21 cellular contexts compared by ENCODE assay signal in genomic region chr2:28563869-28564268, GRCh38.
DNase-seq lines count a peak whose midpoint lies in the region; ATAC-seq, FAIRE-seq and TF ChIP-seq lines count a peak whose summit lies in the region.
"Had no signal": no experiment of that assay in that cellular context is flagged by ENCODE, and none has a peak within 500 bp of the region (broad histone marks: within the 10 kb centered on the region; RNA-seq: fewer than 3 reads in every experiment).

No MANE protein-coding gene starts in this region.

- no peaks in the 10 kb centered on the region for H3K79me2 ChIP-seq in HepG2 (ENCODE audit: insufficient read depth, low read length)

- H3K4me3 ChIP-seq in HepG2 (replicated peaks in 1 of 3; ENCODE audit: insufficient read depth in 1 of 3, low read depth in 2 of 3, low read length in 3 of 3), result no peak overlapping the region
- H3K4me3 ChIP-seq in right lobe of liver, result no peak overlapping the region
- no peak overlapping the region for H3K4me3 ChIP-seq in mesenchymal stem cell (ENCODE audit: insufficient read depth in 1 of 2, low read depth in 1 of 2, low read length in 2 of 2)
- no peak overlapping the region for H3K4me3 ChIP-seq in upper lobe of right lung
- H3K4me3 ChIP-seq: A549, GM12878, GM23248 had no signal

- H3K9me3 ChIP-seq in HepG2 (ENCODE audit: low read length) (no peaks in the 10 kb centered on the region), right lobe of liver (no peaks in the 10 kb centered on the region), mesenchymal stem cell (ENCODE audit: control insufficient read depth, low read length) (no peaks in the 10 kb centered on the region), upper lobe of right lung (no peaks in the 10 kb centered on the region)
- H3K9me3 ChIP-seq: A549 had no signal

- H3K23ac ChIP-seq in mesenchymal stem cell (ENCODE audit: low read length in 2 of 2), result no peak overlapping the region

- no peak overlapping the region for H2BK5ac ChIP-seq in mesenchymal stem cell (ENCODE audit: low read depth, low read length, poor library complexity, severe bottlenecking)

- no TSS peak for BruUV-seq in HepG2 (replicated peaks; lab: Mats Ljungman, UMichigan)

- TF ChIP-seq POLR2A in HepG2 (IDR thresholded peaks at IDR 0.05; ENCODE audit: insufficient read depth in 1 of 2, low read depth in 2 of 2, low read length in 2 of 2), result no peak
- TF ChIP-seq POLR2A in right lobe of liver (IDR thresholded peaks at IDR 0.05), result no peak
- TF ChIP-seq POLR2A in H54 (IDR thresholded peaks at IDR 0.05; ENCODE audit: low read depth, low read length), result no peak

- no peak overlapping the region for H3K14ac ChIP-seq in mesenchymal stem cell (ENCODE audit: low read length in 2 of 2)

- TF ChIP-seq CTCF in HepG2 (CRISPR knock-in tag; IDR thresholded peaks at IDR 0.05) (no peak), right lobe of liver (IDR thresholded peaks at IDR 0.05) (no peak), upper lobe of right lung (IDR thresholded peaks at IDR 0.05) (no peak)

- in situ Hi-C loops in HepG2 (cut with HindIII; ENCODE audit: extremely low pct_ligation_motif_present, low pct_unique_long_range_greater_than_20kb), result no loop called here

- no peak for TF ChIP-seq RAD21 in HepG2 (CRISPR knock-in tag; IDR thresholded peaks at IDR 0.05)

- H3K4me1 ChIP-seq in HepG2 (ENCODE audit: insufficient read depth, low read length), result peaks cover 7% of the 10 kb centered on the region
- H3K4me1 ChIP-seq in right lobe of liver, result no peaks in the 10 kb centered on the region
- H3K4me1 ChIP-seq in mesenchymal stem cell (ENCODE audit: control insufficient read depth, insufficient read depth, low read depth, low read length), result peaks cover 1% of the 10 kb centered on the region
- no peaks in the 10 kb centered on the region for H3K4me1 ChIP-seq in upper lobe of right lung

- H2AK5ac ChIP-seq in mesenchymal stem cell (ENCODE audit: low read length, severe bottlenecking), result no peak overlapping the region

- no peak overlapping the region for H3K27ac ChIP-seq in HepG2 (ENCODE audit: extremely low read length, insufficient read depth, low read length)
- H3K27ac ChIP-seq in right lobe of liver, result no peak overlapping the region
- H3K27ac ChIP-seq in mesenchymal stem cell (ENCODE audit: low read length, poor library complexity, severe bottlenecking), result no peak overlapping the region
- no peak overlapping the region for H3K27ac ChIP-seq in upper lobe of right lung
- H3K27ac ChIP-seq: A549, GM23248 had no signal

- no peak overlapping the region for H2AFZ ChIP-seq in HepG2 (ENCODE audit: low read length)
- no peak overlapping the region for H2AFZ ChIP-seq in mesenchymal stem cell (ENCODE audit: low read depth, low read length)
- H2AFZ ChIP-seq: GM23248 had no signal

- H3K9ac ChIP-seq in HepG2 (ENCODE audit: insufficient read depth, low read depth, low read length), result no peak overlapping the region
- no peak overlapping the region for H3K9ac ChIP-seq in mesenchymal stem cell (ENCODE audit: low read length)
- H3K9ac ChIP-seq: GM23248 had no signal

- no peak overlapping the region for H4K8ac ChIP-seq in mesenchymal stem cell (ENCODE audit: low read length)

- peak overlapping the region; percentile 14 for H4K91ac ChIP-seq in mesenchymal stem cell (ENCODE audit: low read length)

- CTCF ChIA-PET in HepG2 (lab: Yijun Ruan, JAX; ENCODE audit: low intra/inter-chr PET ratio, low total read pairs), result no interaction called here

- no peak overlapping the region for H2BK15ac ChIP-seq in mesenchymal stem cell (ENCODE audit: low read depth, poor library complexity, severe bottlenecking)

- no peaks in the 10 kb centered on the region for H3K79me1 ChIP-seq in mesenchymal stem cell (replicated peaks; ENCODE audit: low read length, poor library complexity, severe bottlenecking)

- 0% methylated on average over 1 of the region's 1 CpG for WGBS in HepG2 (ENCODE audit: low lambda C conversion rate)
- WGBS in right lobe of liver (ENCODE audit: insufficient coverage, low coverage, low lambda C conversion rate, missing lambda C conversion rate), result no CpG with 5 or more reads among the region's 1 CpG
- 75% methylated on average over 1 of the region's 1 CpG for WGBS in mesenchymal stem cell

- peaks cover 0 to 28% of the 10 kb centered on the region in 2 experiments; a peak in 4 of 5 replicates for H3K27me3 ChIP-seq in HepG2 (ENCODE audit: control insufficient read depth in 1 of 2, insufficient read depth in 2 of 2, low read length in 2 of 2)
- H3K27me3 ChIP-seq in right lobe of liver, result no peaks in the 10 kb centered on the region
- no peaks in the 10 kb centered on the region for H3K27me3 ChIP-seq in mesenchymal stem cell (ENCODE audit: control insufficient read depth in 1 of 2, insufficient read depth in 1 of 2, low read length in 2 of 2)
- no peaks in the 10 kb centered on the region for H3K27me3 ChIP-seq in upper lobe of right lung

- no peak overlapping the region for H2BK12ac ChIP-seq in mesenchymal stem cell (ENCODE audit: low read length in 2 of 2)

- H3K36me3 ChIP-seq in HepG2 (replicated peaks in 1 of 2; ENCODE audit: control insufficient read depth in 1 of 2, insufficient read depth in 2 of 2, low read length in 2 of 2) (no peaks in the 10 kb centered on the region), right lobe of liver (no peaks in the 10 kb centered on the region), mesenchymal stem cell (ENCODE audit: control insufficient read depth in 1 of 2, insufficient read depth in 2 of 2, low read depth in 1 of 2, low read length in 2 of 2) (no peaks in the 10 kb centered on the region), upper lobe of right lung (no peaks in the 10 kb centered on the region)

- no peak for ATAC-seq in HepG2
- ATAC-seq in right lobe of liver, result no peak
- no peak for ATAC-seq in upper lobe of right lung
- ATAC-seq: A549, GM12878, HCT116 had no signal

- intact Hi-C loops in HepG2 (cut with micrococcal nuclease; ENCODE audit: unreplicated experiment), result loop anchor here (10.0 kb wide), 1 partner anchor 859 kb away; no protein-coding TSS in a partner anchor
- intact Hi-C loops in right lobe of liver (cut with DNase I), result no loop called here
- intact Hi-C loops in upper lobe of right lung (cut with DNase I), result no loop called here

- no peak overlapping the region for H2BK120ac ChIP-seq in mesenchymal stem cell (ENCODE audit: low read depth, low read length)

- POLR2A ChIA-PET in HepG2 (lab: Yijun Ruan, JAX), result no interaction called here

- TF ChIP-seq EP300 in HepG2 (IDR thresholded peaks at IDR 0.05; ENCODE audit: low read depth in 2 of 2, low read length in 2 of 2) (no peak), HepG2 (CRISPR knock-in tag; IDR thresholded peaks at IDR 0.05; ENCODE audit: borderline replicate concordance) (no peak)

- FAIRE-seq in HepG2 (lab: Jason Lieb, UNC) (no peak), H54 (lab: Jason Lieb, UNC) (no peak)
- FAIRE-seq: A549, GM12878, GM19239, H1 had no signal

- H3K4ac ChIP-seq in mesenchymal stem cell (ENCODE audit: low read depth in 1 of 2, low read length in 2 of 2), result no peak overlapping the region

- H3K18ac ChIP-seq in mesenchymal stem cell (ENCODE audit: low read depth in 1 of 2, low read length in 2 of 2), result no peak overlapping the region

- DNase-seq in HepG2 (ENCODE audit: low spot score) (no peak), right lobe of liver (no peak), mesenchymal stem cell (no peak), upper lobe of right lung (peak; percentile 32), H54 (ENCODE audit: insufficient read length, low spot score) (no peak), DMS 273 (lab: John Stamatoyannopoulos, UW; ENCODE audit: unreplicated experiment) (no peak)
- DNase-seq: 8988T; C1 segment of cervical spinal cord; Calu3; CD4-positive, alpha-beta memory T cell; COR-L47; EL; GDM1; GM23248; H9; HFFc6 had no signal

- H4K20me1 ChIP-seq in HepG2 (ENCODE audit: insufficient read depth, low read length), result no peaks in the 10 kb centered on the region

- H3K4me2 ChIP-seq in HepG2 (ENCODE audit: low read depth, low read length) (no peak overlapping the region), mesenchymal stem cell (ENCODE audit: low read length, poor library complexity, severe bottlenecking) (no peak overlapping the region)
- H3K4me2 ChIP-seq: A549 had no signal

TF ChIP-seq in HepG2, 621 proteins besides CTCF, POLR2A, EP300 and RAD21:
- TF ChIP-seq ZNF121 (CRISPR knock-in tag; IDR thresholded peaks at IDR 0.05) (0 out of 2 replicates have a peak, but pooled peaks have one; percentile 17), ZNF513 (CRISPR knock-in tag; conservative IDR thresholded peaks at IDR 0.05) (no peak), HDAC2 (CRISPR knock-in tag; IDR thresholded peaks at IDR 0.05) (no peak)
